Comparison of ENCODE assay signal across 7 cellular contexts in the genomic region with DNA sequence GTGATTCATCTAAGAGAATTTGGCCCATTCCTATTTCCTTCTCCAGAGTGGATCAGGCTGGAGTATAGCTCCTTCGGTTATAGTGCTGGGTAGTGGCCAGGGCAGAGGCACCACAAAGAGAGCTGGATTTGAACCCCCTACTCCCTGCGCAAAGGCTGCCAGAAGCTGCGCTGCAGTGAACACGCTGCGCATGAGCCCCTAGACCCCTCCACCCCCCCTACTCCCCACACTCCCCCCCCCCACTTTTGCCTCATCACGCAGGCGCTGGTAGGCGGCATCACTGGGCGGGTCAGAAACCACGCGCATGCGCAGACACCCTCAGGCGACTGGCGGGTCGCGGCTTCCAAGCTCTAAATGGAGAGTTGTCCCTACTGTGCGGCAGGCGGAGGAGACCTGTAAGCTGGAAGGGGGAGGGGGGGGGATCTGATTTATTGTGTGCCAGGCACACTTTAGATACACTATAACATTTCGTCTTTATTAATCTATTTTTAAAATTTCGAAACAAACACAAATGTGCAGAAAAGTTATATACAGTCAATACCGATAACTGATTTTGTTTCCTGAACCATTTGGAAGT. TPM values are rescaled to one million over a fixed set of nuclear protein-coding genes. Genes with fewer than 3 reads are reported as not detected.
A peak's percentile ranks its signal among the peaks of the same experiment; 100 is the strongest.
DNase-seq lines count a peak whose midpoint lies in the region; ATAC-seq, FAIRE-seq and TF ChIP-seq lines count a peak whose summit lies in the region.

No MANE protein-coding gene starts in this region.

- no peak for FAIRE-seq in RCC 7860 (lab: Jason Lieb, UNC)

- TF ChIP-seq POLR2A in GM18951 (IDR thresholded peaks at IDR 0.05; ENCODE audit: extremely low read depth, insufficient read depth, insufficient read length), result peak; percentile 49

- H3K27me3 ChIP-seq in fibroblast of lung (ENCODE audit: control insufficient read depth, insufficient read depth, low read length), result no peaks in the 10 kb centered on the region

- in situ Hi-C loops in GM18951 (cut with MboI; ENCODE audit: low sequenced_read_pairs, unreplicated experiment), result no loop called here
- in situ Hi-C loops in KBM-7 (cut with MboI; ENCODE audit: low pct_unique_long_range_greater_than_20kb, low sequenced_read_pairs), result no loop called here

- H3K27ac ChIP-seq in fibroblast of lung (ENCODE audit: insufficient read depth, low read length), result peak overlapping the region; percentile 33

- H3K4me3 Mint-ChIP-seq in activated T-helper 1 cell treated with anti-CD3 and anti-CD28 coated beads, Interleukin-12 subunit alpha, Interleukin-12 subunit beta, Interleukin-2, Interleukin-4 antibody, amounts not matched to agents 30 ng/mL and 10 ng/mL and 1 ng/mL, durations not matched to agents 14 hours and 24 hours and 36 hours, result peak overlapping the region; percentile 86
- peak overlapping the region; percentile 84 to 95 (median 90) for H3K4me3 Mint-ChIP-seq in naive B cell

- H3K4me1 ChIP-seq in fibroblast of lung (ENCODE audit: control insufficient read depth, extremely low read depth, insufficient read depth, low read length), result peaks cover 7% of the 10 kb centered on the region

- H3K9me3 Mint-ChIP-seq in activated T-helper 1 cell treated with anti-CD3 and anti-CD28 coated beads, Interleukin-12 subunit alpha, Interleukin-12 subunit beta, Interleukin-2, Interleukin-4 antibody, amounts not matched to agents 30 ng/mL and 10 ng/mL and 1 ng/mL, durations not matched to agents 14 hours and 24 hours and 36 hours, result no peaks in the 10 kb centered on the region
- no peaks in the 10 kb centered on the region for H3K9me3 Mint-ChIP-seq in naive B cell

- no peaks in the 10 kb centered on the region for H3K9me3 ChIP-seq in fibroblast of lung (ENCODE audit: control insufficient read depth, insufficient read depth, low read depth, low read length)

- H3K36me3 ChIP-seq in fibroblast of lung (ENCODE audit: control insufficient read depth, insufficient read depth, low read length), result peaks cover 7% of the 10 kb centered on the region

- intact Hi-C loops in activated T-helper 1 cell treated with anti-CD3 and anti-CD28 coated beads, Interleukin-12 subunit alpha, Interleukin-12 subunit beta, Interleukin-2, Interleukin-4 antibody, amounts not matched to agents 30 ng/mL and 10 ng/mL and 1 ng/mL, durations not matched to agents 14 hours and 24 hours and 36 hours (cut with micrococcal nuclease), result loop anchor here (1.0 to 5.0 kb wide), 7 partner anchors 7 to 881 kb away; partner anchors contain the start of genes HMGN1, LCA5L and PSMG1

- H3K27ac Mint-ChIP-seq in activated T-helper 1 cell treated with anti-CD3 and anti-CD28 coated beads, Interleukin-12 subunit alpha, Interleukin-12 subunit beta, Interleukin-2, Interleukin-4 antibody, amounts not matched to agents 30 ng/mL and 10 ng/mL and 1 ng/mL, durations not matched to agents 14 hours and 24 hours and 36 hours, result peak overlapping the region; percentile 87
- H3K27ac Mint-ChIP-seq in naive B cell, result peak overlapping the region; percentile 67 to 91 (median 84)

- TF ChIP-seq CTCF in fibroblast of lung (conservative IDR thresholded peaks at IDR 0.05 in 1 of 2, IDR thresholded peaks at IDR 0.05 in 1 of 2; ENCODE audit: low read depth in 1 of 2, low read length in 2 of 2), result no peak

- H3K4me3 ChIP-seq in fibroblast of lung (replicated peaks in 1 of 4; ENCODE audit: control extremely low read depth in 1 of 4, insufficient read depth in 1 of 4, low read depth in 3 of 4, low read length in 4 of 4), result peak overlapping the region; percentile 44 to 74 (median 57)

- H4K20me1 ChIP-seq in fibroblast of lung (ENCODE audit: control insufficient read depth, extremely low read depth, insufficient read depth, low read length), result no peaks in the 10 kb centered on the region

- peak; percentile 91 for DNase-seq in KBM-7
- DNase-seq in RCC 7860 (ENCODE audit: low spot score), result peak; percentile 77
- DNase-seq in activated T-helper 1 cell treated with anti-CD3 and anti-CD28 coated beads, Interleukin-12 subunit alpha, Interleukin-12 subunit beta, Interleukin-2, Interleukin-4 antibody, amounts not matched to agents 30 ng/mL and 10 ng/mL and 1 ng/mL, durations not matched to agents 14 hours and 24 hours and 36 hours (ENCODE audit: low spot score), result peak; percentile 83
- peak; percentile 77 to 84 for DNase-seq in fibroblast of lung (ENCODE audit: low read depth in 2 of 2)
- DNase-seq in naive B cell, result peak; percentile 83
- peak; percentile 79 to 86 for DNase-seq in stimulated activated CD8-positive, alpha-beta memory T cell treated with anti-CD3 and anti-CD28 coated beads, Interleukin-7, amount 100 ng/mL, for 48 hours (ENCODE audit: extremely low read depth in 1 of 2, low read depth in 1 of 2)

- H3K4me2 ChIP-seq in fibroblast of lung (ENCODE audit: extremely low read depth, insufficient read depth, low read length), result peak overlapping the region; percentile 84

- H2AFZ ChIP-seq in fibroblast of lung (ENCODE audit: low read length), result peak overlapping the region; percentile 61

- peak; percentile 62 to 63 for ATAC-seq in naive B cell (ENCODE audit: low read depth in 2 of 2)

- H3K79me2 ChIP-seq in fibroblast of lung (ENCODE audit: control insufficient read depth, insufficient read depth, low read length), result peaks cover 24% of the 10 kb centered on the region

- H3K4me1 Mint-ChIP-seq in activated T-helper 1 cell treated with anti-CD3 and anti-CD28 coated beads, Interleukin-12 subunit alpha, Interleukin-12 subunit beta, Interleukin-2, Interleukin-4 antibody, amounts not matched to agents 30 ng/mL and 10 ng/mL and 1 ng/mL, durations not matched to agents 14 hours and 24 hours and 36 hours (ENCODE audit: low read depth), result peaks cover 19% of the 10 kb centered on the region
- H3K4me1 Mint-ChIP-seq in naive B cell, result peaks cover 17 to 46% (median 22%) of the 10 kb centered on the region in 3 donors

- H3K27me3 Mint-ChIP-seq in activated T-helper 1 cell treated with anti-CD3 and anti-CD28 coated beads, Interleukin-12 subunit alpha, Interleukin-12 subunit beta, Interleukin-2, Interleukin-4 antibody, amounts not matched to agents 30 ng/mL and 10 ng/mL and 1 ng/mL, durations not matched to agents 14 hours and 24 hours and 36 hours (ENCODE audit: insufficient read depth), result no peaks in the 10 kb centered on the region
- H3K27me3 Mint-ChIP-seq in naive B cell, result no peaks in the 10 kb centered on the region

- peak overlapping the region; percentile 13 for H3K9ac ChIP-seq in fibroblast of lung (ENCODE audit: insufficient read depth, low read length)

- peaks cover 8% of the 10 kb centered on the region for H3K36me3 Mint-ChIP-seq in activated T-helper 1 cell treated with anti-CD3 and anti-CD28 coated beads, Interleukin-12 subunit alpha, Interleukin-12 subunit beta, Interleukin-2, Interleukin-4 antibody, amounts not matched to agents 30 ng/mL and 10 ng/mL and 1 ng/mL, durations not matched to agents 14 hours and 24 hours and 36 hours (ENCODE audit: low read depth)
- H3K36me3 Mint-ChIP-seq in naive B cell, result peaks cover 0 to 3% of the 10 kb centered on the region in 2 donors

RNA-seq across cellular contexts. Expression of gene HMGN1, which starts 38.7 kb away (rescaled TPM):
- 313 and 314 TPM in 2 replicates for total RNA-seq in activated T-helper 1 cell treated with anti-CD3 and anti-CD28 coated beads, Interleukin-12 subunit alpha, Interleukin-12 subunit beta, Interleukin-2, Interleukin-4 antibody, amounts not matched to agents 30 ng/mL and 10 ng/mL and 1 ng/mL, durations not matched to agents 14 hours and 24 hours and 36 hours
- 171 and 179 TPM in 2 replicates for total RNA-seq in fibroblast of lung
- polyA plus RNA-seq in fibroblast of lung (160 and 189 TPM in 2 replicates), naive B cell (ENCODE audit: low read depth in 6 of 6) (100 to 1,000 TPM; 259 to 458 (median 306) TPM)
- 229 and 291 TPM in 2 replicates for polyA plus RNA-seq in fibroblast of lung (2012)
- 3.1 and 8.2 TPM in 2 replicates for polyA minus RNA-seq in fibroblast of lung (ENCODE audit: low replicate concordance)

RNA-seq across cellular contexts. Expression of gene LCA5L, which starts 58.0 kb away (rescaled TPM):
- not detected in 2 replicates for total RNA-seq in activated T-helper 1 cell treated with anti-CD3 and anti-CD28 coated beads, Interleukin-12 subunit alpha, Interleukin-12 subunit beta, Interleukin-2, Interleukin-4 antibody, amounts not matched to agents 30 ng/mL and 10 ng/mL and 1 ng/mL, durations not matched to agents 14 hours and 24 hours and 36 hours
- total RNA-seq in fibroblast of lung, result 0.51 and 0.66 TPM in 2 replicates
- polyA plus RNA-seq in fibroblast of lung (0.38 and 1.0 TPM in 2 replicates), naive B cell (ENCODE audit: low read depth in 6 of 6) (not detected)
- polyA plus RNA-seq in fibroblast of lung (2012), result 0.46 and 0.76 TPM in 2 replicates
- polyA minus RNA-seq in fibroblast of lung (ENCODE audit: low replicate concordance), result 0.94 TPM in 1 of 2 replicates, not detected in the other

Comparison
In these comparisons a context has a peak if more than half of its experiments do, and no peak if none do; other contexts are left out.
1. Peak in every context shown above with its lines: DNase-seq, ATAC-seq, H3K4me3 ChIP-seq and H3K27ac ChIP-seq.